1 cellular context compared by ENCODE assay signal in genomic region chr5:149320791-149321330, GRCh38.
A peak's percentile ranks its signal among the peaks of the same experiment; 100 is the strongest.
TF ChIP-seq lines count a peak whose summit lies in the region.

No MANE protein-coding gene starts in this region.

TF ChIP-seq in K562, 482 proteins besides CTCF, POLR2A, EP300 and RAD21 (continued from another document and continues in another):
- TF ChIP-seq CHAMP1 (IDR thresholded peaks at IDR 0.05) (peak; percentile 66; the same call in 1 of the 2 replicates), ZNF354B (CRISPR knock-in tag; IDR thresholded peaks at IDR 0.05) (no peak), ATF3 (IDR thresholded peaks at IDR 0.05) (peak; percentile 65), ATF3 (CRISPR knock-in tag; conservative IDR thresholded peaks at IDR 0.05) (peak; percentile 29; the same call in 1 of the 2 replicates), TCF3 (CRISPR knock-in tag; IDR thresholded peaks at IDR 0.05) (peak; percentile 79), ZNF444 (CRISPR knock-in tag; IDR thresholded peaks at IDR 0.05) (0 out of 2 replicates have a peak, but pooled peaks have one; percentile 20), CXXC5 (CRISPR knock-in tag; IDR thresholded peaks at IDR 0.05) (peak; percentile 52; the same call in 1 of the 2 replicates), CBFA2T3 (IDR thresholded peaks at IDR 0.05) (peak; percentile 89), HNRNPH1 (optimal IDR thresholded peaks at IDR 0.05; ENCODE audit: low read depth, low read length) (no peak), SREBF2 (CRISPR knock-in tag; IDR thresholded peaks at IDR 0.05) (no peak), L3MBTL2 (IDR thresholded peaks at IDR 0.05) (peak; percentile 75), WHSC1 (IDR thresholded peaks at IDR 0.05; ENCODE audit: low read length) (no peak), ZNF324 (CRISPR knock-in tag; IDR thresholded peaks at IDR 0.05) (no peak), TBL1XR1 (IDR thresholded peaks at IDR 0.05; ENCODE audit: low read length in 2 of 2) (no peak), SMARCC2 (IDR thresholded peaks at IDR 0.05; ENCODE audit: low read depth) (peak; percentile 71; the same call in 1 of the 2 replicates), DPF2 (IDR thresholded peaks at IDR 0.05) (peak; percentile 94), POLR2AphosphoS5 (IDR thresholded peaks at IDR 0.05; ENCODE audit: control insufficient read depth, insufficient read depth, low read depth, low read length) (peak; percentile 71; the same call in 1 of the 2 replicates), PML (IDR thresholded peaks at IDR 0.05; ENCODE audit: low read length) (no peak; the same call in 1 of the 2 replicates), ZNF592 (IDR thresholded peaks at IDR 0.05) (peak; percentile 83), RBBP5 (IDR thresholded peaks at IDR 0.05; ENCODE audit: borderline replicate concordance, insufficient read depth, low read length, poor library complexity, severe bottlenecking) (no peak), SMAD4 (CRISPR knock-in tag; conservative IDR thresholded peaks at IDR 0.05) (peak; percentile 92), ZNF589 (CRISPR knock-in tag; IDR thresholded peaks at IDR 0.05; ENCODE audit: low read depth) (no peak), PBX2 (CRISPR knock-in tag; IDR thresholded peaks at IDR 0.05; ENCODE audit: low read depth) (no peak), PBX2 (tag; conservative IDR thresholded peaks at IDR 0.05; ENCODE audit: low read depth) (peak; percentile 78), TAF9B (IDR thresholded peaks at IDR 0.05; ENCODE audit: partially characterized antibody) (peak; percentile 78), MAFF (IDR thresholded peaks at IDR 0.05; ENCODE audit: low read length) (peak; percentile 94), BCLAF1 (IDR thresholded peaks at IDR 0.05; ENCODE audit: borderline replicate concordance in 1 of 2, control insufficient read depth in 1 of 2, low read depth in 2 of 2, low read length in 1 of 2) (0 out of 4 replicates have a peak, but pooled peaks of 1 of the 2 experiments have one; percentile 6), TSC22D4 (tag; IDR thresholded peaks at IDR 0.05) (no peak), GABPB1 (CRISPR knock-in tag; IDR thresholded peaks at IDR 0.05) (peak; percentile 34; the same call in 1 of the 2 replicates), ZNF24 (IDR thresholded peaks at IDR 0.05) (peak; percentile 24; the same call in 1 of the 2 replicates), ARNT (IDR thresholded peaks at IDR 0.05) (peak; percentile 48 to 79; a peak in 3 of 4 replicates), PCBP1 (IDR thresholded peaks at IDR 0.05; ENCODE audit: low read depth, low read length, poor library complexity, severe bottlenecking) (no peak), HCFC1 (IDR thresholded peaks at IDR 0.05; ENCODE audit: low read depth, low read length) (no peak), SMARCE1 (IDR thresholded peaks at IDR 0.05) (peak; percentile 86), PHF20 (IDR thresholded peaks at IDR 0.05; ENCODE audit: partially characterized antibody) (peak; percentile 56), FUS (optimal IDR thresholded peaks at IDR 0.05; ENCODE audit: low read depth, low read length) (no peak)
- TF ChIP-seq, protein P1, sequence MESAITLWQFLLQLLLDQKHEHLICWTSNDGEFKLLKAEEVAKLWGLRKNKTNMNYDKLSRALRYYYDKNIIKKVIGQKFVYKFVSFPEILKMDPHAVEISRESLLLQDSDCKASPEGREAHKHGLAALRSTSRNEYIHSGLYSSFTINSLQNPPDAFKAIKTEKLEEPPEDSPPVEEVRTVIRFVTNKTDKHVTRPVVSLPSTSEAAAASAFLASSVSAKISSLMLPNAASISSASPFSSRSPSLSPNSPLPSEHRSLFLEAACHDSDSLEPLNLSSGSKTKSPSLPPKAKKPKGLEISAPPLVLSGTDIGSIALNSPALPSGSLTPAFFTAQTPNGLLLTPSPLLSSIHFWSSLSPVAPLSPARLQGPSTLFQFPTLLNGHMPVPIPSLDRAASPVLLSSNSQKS (CRISPR knock-in tag; IDR thresholded peaks at IDR 0.05) = no peak
- TF ChIP-seq, protein P2, sequence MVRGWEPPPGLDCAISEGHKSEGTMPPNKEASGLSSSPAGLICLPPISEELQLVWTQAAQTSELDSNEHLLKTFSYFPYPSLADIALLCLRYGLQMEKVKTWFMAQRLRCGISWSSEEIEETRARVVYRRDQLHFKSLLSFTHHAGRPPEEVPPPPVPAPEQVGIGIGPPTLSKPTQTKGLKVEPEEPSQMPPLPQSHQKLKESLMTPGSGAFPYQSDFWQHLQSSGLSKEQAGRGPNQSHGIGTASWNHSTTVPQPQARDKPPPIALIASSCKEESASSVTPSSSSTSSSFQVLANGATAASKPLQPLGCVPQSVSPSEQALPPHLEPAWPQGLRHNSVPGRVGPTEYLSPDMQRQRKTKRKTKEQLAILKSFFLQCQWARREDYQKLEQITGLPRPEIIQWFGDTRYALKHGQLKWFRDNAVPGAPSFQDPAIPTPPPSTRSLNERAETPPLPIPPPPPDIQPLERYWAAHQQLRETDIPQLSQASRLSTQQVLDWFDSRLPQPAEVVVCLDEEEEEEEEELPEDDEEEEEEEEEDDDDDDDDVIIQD (CRISPR knock-in tag; IDR thresholded peaks at IDR 0.05) = 0 out of 2 replicates have a peak, but pooled peaks have one; percentile 56
- TF ChIP-seq, protein P3, sequence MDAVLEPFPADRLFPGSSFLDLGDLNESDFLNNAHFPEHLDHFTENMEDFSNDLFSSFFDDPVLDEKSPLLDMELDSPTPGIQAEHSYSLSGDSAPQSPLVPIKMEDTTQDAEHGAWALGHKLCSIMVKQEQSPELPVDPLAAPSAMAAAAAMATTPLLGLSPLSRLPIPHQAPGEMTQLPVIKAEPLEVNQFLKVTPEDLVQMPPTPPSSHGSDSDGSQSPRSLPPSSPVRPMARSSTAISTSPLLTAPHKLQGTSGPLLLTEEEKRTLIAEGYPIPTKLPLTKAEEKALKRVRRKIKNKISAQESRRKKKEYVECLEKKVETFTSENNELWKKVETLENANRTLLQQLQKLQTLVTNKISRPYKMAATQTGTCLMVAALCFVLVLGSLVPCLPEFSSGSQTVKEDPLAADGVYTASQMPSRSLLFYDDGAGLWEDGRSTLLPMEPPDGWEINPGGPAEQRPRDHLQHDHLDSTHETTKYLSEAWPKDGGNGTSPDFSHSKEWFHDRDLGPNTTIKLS (IDR thresholded peaks at IDR 0.05; ENCODE audit: borderline replicate concordance, low read depth) = peak; percentile 54; the same call in 1 of the 2 replicates
- TF ChIP-seq, protein P4, sequence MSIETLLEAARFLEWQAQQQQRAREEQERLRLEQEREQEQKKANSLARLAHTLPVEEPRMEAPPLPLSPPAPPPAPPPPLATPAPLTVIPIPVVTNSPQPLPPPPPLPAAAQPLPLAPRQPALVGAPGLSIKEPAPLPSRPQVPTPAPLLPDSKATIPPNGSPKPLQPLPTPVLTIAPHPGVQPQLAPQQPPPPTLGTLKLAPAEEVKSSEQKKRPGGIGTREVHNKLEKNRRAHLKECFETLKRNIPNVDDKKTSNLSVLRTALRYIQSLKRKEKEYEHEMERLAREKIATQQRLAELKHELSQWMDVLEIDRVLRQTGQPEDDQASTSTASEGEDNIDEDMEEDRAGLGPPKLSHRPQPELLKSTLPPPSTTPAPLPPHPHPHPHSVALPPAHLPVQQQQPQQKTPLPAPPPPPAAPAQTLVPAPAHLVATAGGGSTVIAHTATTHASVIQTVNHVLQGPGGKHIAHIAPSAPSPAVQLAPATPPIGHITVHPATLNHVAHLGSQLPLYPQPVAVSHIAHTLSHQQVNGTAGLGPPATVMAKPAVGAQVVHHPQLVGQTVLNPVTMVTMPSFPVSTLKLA (conservative IDR thresholded peaks at IDR 0.05) = peak; percentile 66 to 88; a peak in 3 of 4 replicates
